8 cellular contexts compared by ENCODE assay signal in the genomic region with DNA sequence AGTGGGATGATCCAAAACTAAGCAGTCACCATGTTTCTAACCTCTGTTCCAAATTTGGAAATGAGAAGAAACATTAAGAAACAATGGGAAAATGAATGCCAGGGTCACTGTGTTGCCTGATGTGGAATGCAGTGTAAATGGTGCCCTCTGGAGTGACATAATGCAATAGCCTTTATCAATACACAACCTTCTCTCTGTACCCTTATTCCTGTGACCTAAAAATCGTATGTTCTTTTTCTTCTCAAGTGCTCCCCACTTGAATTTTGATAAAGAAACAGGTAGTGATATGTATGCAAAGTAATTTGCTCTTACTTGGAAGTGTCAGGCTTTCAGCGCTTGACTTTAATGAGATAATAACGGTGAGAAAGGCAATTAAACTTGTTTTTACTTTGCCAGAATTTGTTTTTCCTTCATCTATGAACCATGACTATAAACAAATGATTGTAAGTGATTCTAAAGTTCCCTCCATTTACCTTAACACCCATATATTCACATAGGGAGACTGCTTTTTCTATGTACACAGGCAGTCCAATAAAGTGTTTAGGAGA.
A peak's percentile ranks its signal among the peaks of the same experiment; 100 is the strongest.
DNase-seq lines count a peak whose midpoint lies in the region; ATAC-seq and TF ChIP-seq lines count a peak whose summit lies in the region.

No MANE protein-coding gene starts in this region.

- POLR2A ChIA-PET in activated CD4-positive, alpha-beta T cell treated with anti-CD3 and anti-CD28 coated beads, Interleukin-2, amount 10 ng/mL, durations not matched to agents 7 days and 5 days (lab: Charles Lee), result no interaction called here

- H3K36me3 ChIP-seq in Peyer's patch (no peaks in the 10 kb centered on the region), subcutaneous abdominal adipose tissue (ENCODE audit: control insufficient read depth in 5 of 5, insufficient read depth in 5 of 5, low read length in 5 of 5) (no peaks in the 10 kb centered on the region)

- no peak for ATAC-seq in GM19467 (IDR thresholded peaks at IDR 0.05; ENCODE audit: unreplicated experiment)

- H3K9me3 ChIP-seq in Peyer's patch (no peaks in the 10 kb centered on the region), subcutaneous abdominal adipose tissue (ENCODE audit: control insufficient read depth in 5 of 5, low read length in 5 of 5) (no peaks in the 10 kb centered on the region)

- H3K4me1 ChIP-seq in Peyer's patch (no peaks in the 10 kb centered on the region), subcutaneous abdominal adipose tissue (ENCODE audit: control insufficient read depth in 5 of 5, insufficient read depth in 5 of 5, low read length in 5 of 5) (peaks cover 6 to 23% (median 19%) of the 10 kb centered on the region in 5 donors)

- TF ChIP-seq CTCF in Peyer's patch (IDR thresholded peaks at IDR 0.05), result peak in 4 of 6 experiments; percentile 24 to 77 (median 67)

- no peak overlapping the region for H3K4me3 Mint-ChIP-seq in activated CD4-positive, alpha-beta T cell treated with anti-CD3 and anti-CD28 coated beads, Interleukin-2, amount 10 ng/mL, durations not matched to agents 7 days and 5 days

- H3K27ac ChIP-seq in Peyer's patch (no peak overlapping the region), subcutaneous abdominal adipose tissue (ENCODE audit: low read depth, low read length) (peak overlapping the region; percentile 82)

- H3K27me3 ChIP-seq in Peyer's patch (no peaks in the 10 kb centered on the region), subcutaneous abdominal adipose tissue (ENCODE audit: control insufficient read depth in 5 of 5, insufficient read depth in 4 of 5, low read length in 5 of 5) (no peaks in the 10 kb centered on the region)

- no peaks in the 10 kb centered on the region for H3K27me3 Mint-ChIP-seq in activated CD4-positive, alpha-beta T cell treated with anti-CD3 and anti-CD28 coated beads, Interleukin-2, amount 10 ng/mL, durations not matched to agents 7 days and 5 days

- DNase-seq in NCI-H2081 (lab: John Stamatoyannopoulos, UW) (peak; percentile 0 to 31), NCI-H2081 treated with DMSO at 0.1 percent for 48 hours (lab: John Stamatoyannopoulos, UW) (no peak), Peyer's patch (no peak), globus pallidus (ENCODE audit: low spot score) (peak; percentile 36), SK-N-DZ (ENCODE audit: low spot score) (no peak)
- DNase-seq in activated CD4-positive, alpha-beta T cell treated with anti-CD3 and anti-CD28 coated beads, Interleukin-2, amount 10 ng/mL, durations not matched to agents 7 days and 5 days, result no peak

- CTCF ChIA-PET in activated CD4-positive, alpha-beta T cell treated with anti-CD3 and anti-CD28 coated beads, Interleukin-2, amount 10 ng/mL, durations not matched to agents 7 days and 5 days (lab: Charles Lee), result no interaction called here

- no peaks in the 10 kb centered on the region for H3K9me3 Mint-ChIP-seq in activated CD4-positive, alpha-beta T cell treated with anti-CD3 and anti-CD28 coated beads, Interleukin-2, amount 10 ng/mL, durations not matched to agents 7 days and 5 days

- H3K4me1 Mint-ChIP-seq in activated CD4-positive, alpha-beta T cell treated with anti-CD3 and anti-CD28 coated beads, Interleukin-2, amount 10 ng/mL, durations not matched to agents 7 days and 5 days, result no peaks in the 10 kb centered on the region

- no peak overlapping the region for H3K27ac Mint-ChIP-seq in activated CD4-positive, alpha-beta T cell treated with anti-CD3 and anti-CD28 coated beads, Interleukin-2, amount 10 ng/mL, durations not matched to agents 7 days and 5 days

- H3K4me3 ChIP-seq in Peyer's patch, result no peak overlapping the region
- H3K4me3 ChIP-seq in subcutaneous abdominal adipose tissue (ENCODE audit: low read depth in 1 of 5, low read length in 5 of 5), result no peak overlapping the region

- no peaks in the 10 kb centered on the region for H3K36me3 Mint-ChIP-seq in activated CD4-positive, alpha-beta T cell treated with anti-CD3 and anti-CD28 coated beads, Interleukin-2, amount 10 ng/mL, durations not matched to agents 7 days and 5 days (ENCODE audit: low read depth)

- TF ChIP-seq POLR2A in Peyer's patch (IDR thresholded peaks at IDR 0.05), result no peak

- H3K9ac ChIP-seq in subcutaneous abdominal adipose tissue (ENCODE audit: low read length in 5 of 5), result peak overlapping the region in 1 of 5 donors; percentile 49

Comparison
In these comparisons a context has a peak if more than half of its experiments do, and no peak if none do; other contexts are left out.
1. DNase-seq: peak in NCI-H2081 (2 of 2) and globus pallidus (single experiment); none in NCI-H2081 treated with DMSO at 0.1 percent for 48 hours (single experiment), Peyer's patch (0 of 3), SK-N-DZ (single experiment) and activated CD4-positive, alpha-beta T cell treated with anti-CD3 and anti-CD28 coated beads, Interleukin-2, amount 10 ng/mL, durations not matched to agents 7 days and 5 days (single experiment).